Comparison of ENCODE assay signal across 14 cellular contexts in the genomic region with DNA sequence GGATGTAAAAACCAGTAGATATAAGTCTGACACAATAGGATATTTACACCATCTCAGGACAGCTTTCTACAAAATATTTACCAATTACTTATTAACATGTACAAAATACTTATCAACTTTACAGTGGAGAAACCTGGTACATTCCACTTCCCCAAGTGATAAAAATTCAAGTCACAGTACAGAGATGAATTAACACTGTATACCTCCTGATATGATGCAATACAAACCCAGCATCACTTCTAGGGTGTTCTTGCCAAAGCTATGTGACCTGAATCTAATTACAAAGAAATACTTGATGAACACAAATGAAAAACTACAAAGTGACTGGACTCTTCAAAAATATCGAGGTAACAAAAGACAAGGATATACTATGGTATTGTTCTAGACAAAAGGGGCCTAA.
DNase-seq lines count a peak whose midpoint lies in the region; ATAC-seq and TF ChIP-seq lines count a peak whose summit lies in the region.
"Had no signal": no experiment of that assay in that cellular context is flagged by ENCODE, and none has a peak within 500 bp of the region (broad histone marks: within the 10 kb centered on the region; RNA-seq: fewer than 3 reads in every experiment).

No MANE protein-coding gene starts in this region.

- peak overlapping the region; percentile 17 for H3K4me3 ChIP-seq in GM06990 (replicated peaks; ENCODE audit: low read depth, low read length)
- no peak overlapping the region for H3K4me3 ChIP-seq in IMR-90 (ENCODE audit: insufficient read depth, low read depth, low read length)

- H3K56ac ChIP-seq in IMR-90 (ENCODE audit: extremely low read depth, insufficient read depth, low read length): no peak overlapping the region

- TF ChIP-seq CTCF in GM06990 (IDR thresholded peaks at IDR 0.05; ENCODE audit: insufficient read depth, low read length, poor library complexity, severe bottlenecking): no peak
- TF ChIP-seq CTCF in IMR-90 (conservative IDR thresholded peaks at IDR 0.05; ENCODE audit: low read depth, low read length): no peak

- CTCF ChIA-PET in IMR-90 (lab: Yijun Ruan, JAX) (no interaction called here), HEK293T (lab: Yijun Ruan, JAX) (no interaction called here)

- H3K18ac ChIP-seq in IMR-90 (ENCODE audit: low read depth, low read length): no peak overlapping the region

- no peak overlapping the region for H2BK5ac ChIP-seq in IMR-90 (ENCODE audit: low read depth, low read length, poor library complexity, severe bottlenecking)

- no peaks in the 10 kb centered on the region; the same call in 1 of the 2 replicates for H3K9me3 ChIP-seq in IMR-90 (ENCODE audit: control insufficient read depth, insufficient read depth, low read length)

- no TSS peak for BruUV-seq in IMR-90 (replicated peaks; lab: Mats Ljungman, UMichigan)

- no peaks in the 10 kb centered on the region; the same call in 1 of the 2 replicates for H3K36me3 ChIP-seq in GM06990 (ENCODE audit: control insufficient read depth, insufficient read depth, low read length)
- no peaks in the 10 kb centered on the region for H3K36me3 ChIP-seq in IMR-90 (ENCODE audit: control insufficient read depth, insufficient read depth, low read length)

- H3K14ac ChIP-seq in IMR-90 (replicated peaks; ENCODE audit: low read depth, low read length): no peak overlapping the region

- TF ChIP-seq RAD21 in IMR-90 (IDR thresholded peaks at IDR 0.05; ENCODE audit: low read length): no peak

- H2AK9ac ChIP-seq in IMR-90 (replicated peaks; ENCODE audit: low read depth, low read length, poor library complexity): no peak overlapping the region

- H4K91ac ChIP-seq in IMR-90 (ENCODE audit: insufficient read depth, low read depth, low read length): no peak overlapping the region

- no peak overlapping the region for H3K9ac ChIP-seq in IMR-90 (ENCODE audit: low read depth, low read length)

- no peak overlapping the region for H2BK20ac ChIP-seq in IMR-90 (ENCODE audit: low read depth, low read length)

- no peak overlapping the region for H3K4ac ChIP-seq in IMR-90 (ENCODE audit: low read depth, low read length)

- H3K23ac ChIP-seq in IMR-90 (ENCODE audit: low read depth, low read length): no peak overlapping the region

- no peaks in the 10 kb centered on the region for H3K79me1 ChIP-seq in IMR-90 (ENCODE audit: low read depth in 1 of 2, low read length in 2 of 2)

- DNase-seq in GM06990 (ENCODE audit: extremely low read depth, insufficient read length) (no peak), IMR-90 (no peak), epithelial cell of prostate (ENCODE audit: low read depth, low spot score) (no peak), HEK293T (ENCODE audit: extremely low spot score) (no peak), amygdala (lab: John Stamatoyannopoulos, UW) (no peak), NCI-H2081 (lab: John Stamatoyannopoulos, UW) (no peak)
- DNase-seq: activated CD4-positive, alpha-beta T cell treated with anti-CD3 and anti-CD28 coated beads for 4 hours; left colon; MG63; naive B cell; NCI-H2171 had no signal

- no peak overlapping the region for H4K5ac ChIP-seq in IMR-90 (ENCODE audit: low read depth, low read length)

- H2BK15ac ChIP-seq in IMR-90 (ENCODE audit: low read depth, low read length): no peak overlapping the region

- POLR2A ChIA-PET in IMR-90 (lab: Charles Lee; ENCODE audit: unreplicated experiment) (no interaction called here), HEK293T (lab: Yijun Ruan, JAX) (no interaction called here)

- ATAC-seq in GM21381 (IDR thresholded peaks at IDR 0.05; ENCODE audit: unreplicated experiment) (peak; percentile 33), IMR-90 (ENCODE audit: low read depth) (no peak), HG03354 (IDR thresholded peaks at IDR 0.05; ENCODE audit: poor library complexity, severe bottlenecking, unreplicated experiment) (no peak)
- ATAC-seq: left colon had no signal

- no peak overlapping the region for H3K4me2 ChIP-seq in IMR-90 (ENCODE audit: low read depth, low read length)

- H3K27ac ChIP-seq in IMR-90 (ENCODE audit: insufficient read depth, low read length) (no peak overlapping the region), epithelial cell of prostate (peak overlapping the region; percentile 76)
- H3K27ac ChIP-seq: C4-2B had no signal

- intact Hi-C loops in IMR-90 (cut with micrococcal nuclease): loop anchor here (5.0 kb wide), 1 partner anchor 807 kb away; no protein-coding TSS in a partner anchor

- no peak overlapping the region for H2AK5ac ChIP-seq in IMR-90 (ENCODE audit: low read depth, low read length)

- WGBS in IMR-90 (ENCODE audit: extremely low coverage in 2 of 2, insufficient read length in 1 of 2), 2 experiments: no CpG with 5 or more reads among the region's 1 CpG

- H2AFZ ChIP-seq in IMR-90 (replicated peaks; ENCODE audit: low read length, poor library complexity): no peak overlapping the region

- H4K8ac ChIP-seq in IMR-90 (ENCODE audit: low read depth in 2 of 2, low read length in 2 of 2): no peak overlapping the region

- TF ChIP-seq POLR2A in IMR-90 (IDR thresholded peaks at IDR 0.05; ENCODE audit: low read depth, low read length): no peak

- in situ Hi-C loops in IMR-90 (cut with MboI; ENCODE audit: low sequenced_read_pairs): no loop called here

- H3K9me1 ChIP-seq in IMR-90 (ENCODE audit: insufficient read depth, low read length): no peaks in the 10 kb centered on the region

- no peaks in the 10 kb centered on the region for H3K4me1 ChIP-seq in IMR-90 (ENCODE audit: control insufficient read depth, insufficient read depth, low read length)

- dilution Hi-C loops in IMR-90 (cut with HindIII; ENCODE audit: low sequenced_read_pairs, unreplicated experiment): no loop called here

- no peaks in the 10 kb centered on the region for H4K20me1 ChIP-seq in IMR-90 (ENCODE audit: insufficient read depth, low read length)

- H3K27me3 ChIP-seq in GM06990 (replicated peaks; ENCODE audit: control insufficient read depth, insufficient read depth, low read length) (no peaks in the 10 kb centered on the region), IMR-90 (ENCODE audit: control insufficient read depth, insufficient read depth, low read length) (no peaks in the 10 kb centered on the region)
- H3K27me3 ChIP-seq: MG63 had no signal

- no peak overlapping the region for H2BK120ac ChIP-seq in IMR-90 (ENCODE audit: low read depth, low read length)

TF ChIP-seq in IMR-90, 13 proteins besides CTCF, POLR2A, EP300 and RAD21:
- no peak for TF ChIP-seq SMC3 (IDR thresholded peaks at IDR 0.05; ENCODE audit: low read depth, low read length)
- peak; percentile 78 for TF ChIP-seq CEBPB (IDR thresholded peaks at IDR 0.05; ENCODE audit: low read depth, low read length)

TF ChIP-seq in HEK293T, 16 proteins besides CTCF, POLR2A, EP300 and RAD21:
- no peak for TF ChIP-seq HDGF (IDR thresholded peaks at IDR 0.05; ENCODE audit: borderline replicate concordance)
- no peak for TF ChIP-seq NFRKB (IDR thresholded peaks at IDR 0.05)
- no peak for TF ChIP-seq TARDBP (IDR thresholded peaks at IDR 0.05)
- TF ChIP-seq BHLHE40 (IDR thresholded peaks at IDR 0.05; ENCODE audit: borderline replicate concordance): no peak
- no peak for TF ChIP-seq FOXA1 (IDR thresholded peaks at IDR 0.05)
- TF ChIP-seq FOXK2 (IDR thresholded peaks at IDR 0.05): no peak
- no peak for TF ChIP-seq LEF1 (IDR thresholded peaks at IDR 0.05; ENCODE audit: borderline replicate concordance)
- no peak for TF ChIP-seq ELF4 (IDR thresholded peaks at IDR 0.05)
- TF ChIP-seq CTBP1 (IDR thresholded peaks at IDR 0.05; ENCODE audit: borderline replicate concordance): no peak
- no peak for TF ChIP-seq PKNOX1 (IDR thresholded peaks at IDR 0.05)
- no peak for TF ChIP-seq SP1 (IDR thresholded peaks at IDR 0.05)
- no peak for TF ChIP-seq FOXM1 (IDR thresholded peaks at IDR 0.05; ENCODE audit: borderline replicate concordance)
- no peak for TF ChIP-seq L3MBTL2 (conservative IDR thresholded peaks at IDR 0.05)
- no peak for TF ChIP-seq SUZ12 (IDR thresholded peaks at IDR 0.05)
- TF ChIP-seq ZNF384 (IDR thresholded peaks at IDR 0.05): no peak
- no peak for TF ChIP-seq ARNT (IDR thresholded peaks at IDR 0.05)
TF ChIP-seq in HEK293T: peak in this region for 0.
